14 cellular contexts compared by ENCODE assay signal in genomic region chr10:78515037-78515872, GRCh38.
DNase-seq lines count a peak whose midpoint lies in the region; ATAC-seq and TF ChIP-seq lines count a peak whose summit lies in the region.
"Had no signal": no experiment of that assay in that cellular context is flagged by ENCODE, and none has a peak within 500 bp of the region (broad histone marks: within the 10 kb centered on the region; RNA-seq: fewer than 3 reads in every experiment).

No MANE protein-coding gene starts in this region.

- no peak overlapping the region for H3K4me3 ChIP-seq in gastroesophageal sphincter
- no peak overlapping the region for H3K4me3 ChIP-seq in neuronal stem cell (ENCODE audit: low read length in 2 of 2)
- H3K4me3 ChIP-seq: prostate gland had no signal

- no peak overlapping the region for H4K8ac ChIP-seq in neuronal stem cell (ENCODE audit: low read depth, low read length)

- no peak for TF ChIP-seq POLR2A in gastroesophageal sphincter (IDR thresholded peaks at IDR 0.05)

- WGBS in gastroesophageal sphincter (ENCODE audit: low coverage in 1 of 2), 2 donors, result 60 to 78% methylated on average over 2 to 4 of the region's 10 CpGs
- WGBS in neuronal stem cell (ENCODE audit: extremely low coverage in 2 of 2, insufficient read length in 2 of 2, insufficient replicate concordance in 1 of 2), 2 donors, result no CpG with 5 or more reads among the region's 10 CpGs

- DNase-seq in Right ventricle myocardium superior (peak; percentile 51), cardiac septum (ENCODE audit: low spot score) (no peak), neuronal stem cell (ENCODE audit: low spot score) (no peak), GM20000 (ENCODE audit: low spot score) (no peak), NCI-H2107 (lab: John Stamatoyannopoulos, UW) (no peak)
- DNase-seq: activated CD4-positive, alpha-beta T cell treated with anti-CD3 and anti-CD28 coated beads for 36 hours; activated naive CD4-positive, alpha-beta T cell treated with anti-CD3 and anti-CD28 coated beads, Interleukin-2, amount 10 ng/mL, durations not matched to agents 7 days and 5 days; DMS53; HCEC 1CT; NCI-H1694 had no signal

- no peak overlapping the region for H2BK5ac ChIP-seq in neuronal stem cell (ENCODE audit: low read length)

- H2AK5ac ChIP-seq in neuronal stem cell (ENCODE audit: low read depth, low read length), result no peak overlapping the region

- H3K9ac ChIP-seq in neuronal stem cell (ENCODE audit: low read depth, low read length, poor library complexity), result no peak overlapping the region

- H3K14ac ChIP-seq in neuronal stem cell (ENCODE audit: low read length), result no peak overlapping the region

- H2BK15ac ChIP-seq in neuronal stem cell (ENCODE audit: low read length), result peak overlapping the region; percentile 8

- TF ChIP-seq EP300 in gastroesophageal sphincter (IDR thresholded peaks at IDR 0.05), result no peak

- H4K91ac ChIP-seq in neuronal stem cell (ENCODE audit: low read depth, low read length, poor library complexity), result no peak overlapping the region

- H3K36me3 ChIP-seq in gastroesophageal sphincter (no peaks in the 10 kb centered on the region), neuronal stem cell (replicated peaks in 1 of 2; ENCODE audit: control insufficient read depth in 2 of 2, insufficient read depth in 2 of 2, low read length in 2 of 2) (no peaks in the 10 kb centered on the region)
- H3K36me3 ChIP-seq: prostate gland had no signal

- H3K4ac ChIP-seq in neuronal stem cell (ENCODE audit: low read length), result no peak overlapping the region

- H3K27ac ChIP-seq in gastroesophageal sphincter (peak overlapping the region; percentile 61 to 84 (median 72)), neuronal stem cell (replicated peaks; ENCODE audit: low read length) (no peak overlapping the region)

- no peaks in the 10 kb centered on the region for H3K79me1 ChIP-seq in neuronal stem cell (ENCODE audit: low read depth, low read length)

- H3K9me3 ChIP-seq in gastroesophageal sphincter (no peaks in the 10 kb centered on the region), neuronal stem cell (replicated peaks in 1 of 2; ENCODE audit: control insufficient read depth in 2 of 2, insufficient read depth in 1 of 2, low read depth in 1 of 2, low read length in 2 of 2) (no peaks in the 10 kb centered on the region)
- H3K9me3 ChIP-seq: prostate gland had no signal

- H2BK120ac ChIP-seq in neuronal stem cell (ENCODE audit: low read depth, low read length), result no peak overlapping the region

- peak; percentile 33 for ATAC-seq in Right ventricle myocardium superior (ENCODE audit: poor library complexity)
- ATAC-seq in gastroesophageal sphincter, result peak; percentile 21
- no peak for ATAC-seq in HG02973 (IDR thresholded peaks at IDR 0.05; ENCODE audit: unreplicated experiment)
- no peak for ATAC-seq in GM18867 (IDR thresholded peaks at IDR 0.05; ENCODE audit: unreplicated experiment)
- ATAC-seq: activated CD4-positive, alpha-beta T cell treated with anti-CD3 and anti-CD28 coated beads for 36 hours had no signal

- H2AFZ ChIP-seq in neuronal stem cell (ENCODE audit: low read length), result no peak overlapping the region

- H3K18ac ChIP-seq in neuronal stem cell (ENCODE audit: low read length), result peak overlapping the region; percentile 58

- TF ChIP-seq CTCF in gastroesophageal sphincter (IDR thresholded peaks at IDR 0.05) (no peak), GM20000 (IDR thresholded peaks at IDR 0.05; ENCODE audit: extremely low read depth, missing control alignments) (no peak)

- no peaks in the 10 kb centered on the region for H3K27me3 ChIP-seq in gastroesophageal sphincter
- no peaks in the 10 kb centered on the region for H3K27me3 ChIP-seq in neuronal stem cell (ENCODE audit: control insufficient read depth in 3 of 3, insufficient read depth in 3 of 3, low read depth in 1 of 3, low read length in 3 of 3)

- H3K4me1 ChIP-seq in gastroesophageal sphincter (peaks cover 9 to 79% (median 37%) of the 10 kb centered on the region in 3 donors), neuronal stem cell (ENCODE audit: control insufficient read depth in 2 of 2, insufficient read depth in 1 of 2, low read depth in 1 of 2, low read length in 2 of 2) (peaks cover 5 to 8% of the 10 kb centered on the region in 2 donors)
- H3K4me1 ChIP-seq: prostate gland had no signal

- H3K23ac ChIP-seq in neuronal stem cell (ENCODE audit: low read depth, low read length, poor library complexity), result no peak overlapping the region

- H2BK12ac ChIP-seq in neuronal stem cell (ENCODE audit: low read length), result no peak overlapping the region

- no peak overlapping the region for H3K4me2 ChIP-seq in neuronal stem cell (ENCODE audit: insufficient read depth, low read length, poor library complexity, severe bottlenecking)

- intact Hi-C loops in Right ventricle myocardium superior (cut with DNase I) (no loop called here), cardiac septum (cut with DNase I) (no loop called here)

Comparison
In these comparisons a context has a peak if more than half of its experiments do, and no peak if none do; other contexts are left out.
1. ATAC-seq: peak in Right ventricle myocardium superior (single experiment) and gastroesophageal sphincter (single experiment); none in HG02973 (single experiment) and GM18867 (single experiment).